Comparison of ENCODE assay signal across 18 cellular contexts in the genomic region with DNA sequence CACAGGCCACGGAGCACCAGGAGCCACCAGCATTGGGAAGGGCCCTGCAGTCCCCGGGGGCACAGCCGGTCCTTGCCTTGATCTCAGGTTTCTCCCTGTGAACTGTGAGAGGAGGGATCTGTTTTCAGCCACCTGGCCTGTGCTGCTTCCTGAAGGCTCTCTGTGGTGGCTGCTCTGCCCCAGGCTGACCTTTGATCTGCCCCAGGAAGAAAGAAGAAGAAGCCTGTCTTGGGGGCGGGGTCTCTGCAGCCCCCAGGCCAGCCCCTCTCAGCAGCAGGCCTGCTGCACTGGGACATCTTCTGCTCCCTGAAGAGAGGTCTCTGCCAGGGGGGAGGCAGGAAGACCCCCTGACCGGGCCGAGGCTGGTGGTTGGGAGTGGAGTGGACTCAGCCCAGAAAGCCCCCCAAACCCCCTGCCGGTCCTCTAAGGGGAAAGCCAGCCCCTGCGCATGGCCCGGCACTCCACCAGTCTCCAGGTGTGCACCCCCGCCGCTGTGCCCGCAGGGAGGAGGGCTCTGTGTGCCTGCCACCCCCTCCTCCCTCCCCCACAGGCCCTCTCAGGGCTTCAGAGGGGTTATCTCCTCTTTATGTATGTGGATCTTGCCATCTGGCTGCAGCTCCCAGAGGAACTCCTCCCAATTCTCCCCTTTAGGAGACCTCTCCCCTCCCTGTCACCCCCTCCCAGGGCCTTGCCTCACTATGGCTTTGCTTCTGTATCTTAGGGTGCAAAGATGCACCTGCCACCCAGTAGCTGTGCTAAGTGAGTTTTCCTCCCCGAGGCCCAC.
DNase-seq lines count a peak whose midpoint lies in the region; ATAC-seq and TF ChIP-seq lines count a peak whose summit lies in the region.
"Had no signal": no experiment of that assay in that cellular context is flagged by ENCODE, and none has a peak within 500 bp of the region (broad histone marks: within the 10 kb centered on the region; RNA-seq: fewer than 3 reads in every experiment).

No MANE protein-coding gene starts in this region.

- H3K9me3 ChIP-seq in right lobe of liver, result no peaks in the 10 kb centered on the region
- H3K9me3 ChIP-seq: body of pancreas, heart right ventricle had no signal

- ATAC-seq in HG03439 (IDR thresholded peaks at IDR 0.05; ENCODE audit: unreplicated experiment) (no peak), HG03025 (IDR thresholded peaks at IDR 0.05; ENCODE audit: low FRiP score, unreplicated experiment) (no peak), right lobe of liver (no peak)
- ATAC-seq: body of pancreas, HCT116, heart right ventricle had no signal

- no peak overlapping the region for H2BK15ac ChIP-seq in mesendoderm (replicated peaks; ENCODE audit: low read depth)

- H3K4me1 ChIP-seq in mesendoderm (ENCODE audit: control insufficient read depth, low read depth, low read length) (peaks cover 6% of the 10 kb centered on the region), right lobe of liver (no peaks in the 10 kb centered on the region)
- H3K4me1 ChIP-seq: body of pancreas, heart right ventricle, parathyroid adenoma had no signal

- TF ChIP-seq POLR2A in right lobe of liver (IDR thresholded peaks at IDR 0.05), result no peak

- no peak for TF ChIP-seq CTCF in right lobe of liver (IDR thresholded peaks at IDR 0.05)

- H3K79me2 ChIP-seq in mesendoderm (ENCODE audit: control insufficient read depth, insufficient read depth, low read length), result no peaks in the 10 kb centered on the region
- H3K79me2 ChIP-seq: parathyroid adenoma had no signal

- H3K27me3 ChIP-seq in mesendoderm (ENCODE audit: insufficient read depth, low read length, poor library complexity) (no peaks in the 10 kb centered on the region), right lobe of liver (no peaks in the 10 kb centered on the region)
- H3K27me3 ChIP-seq: body of pancreas had no signal

- intact Hi-C loops in right lobe of liver (cut with DNase I), result no loop called here

- peak overlapping the region; percentile 75 for H3K56ac ChIP-seq in mesendoderm (ENCODE audit: low read length)

- H2BK120ac ChIP-seq in mesendoderm (ENCODE audit: low read depth, low read length), result no peak overlapping the region

- no peak overlapping the region for H2BK5ac ChIP-seq in mesendoderm (ENCODE audit: low read length)

- peak overlapping the region; percentile 46 for H3K27ac ChIP-seq in mesendoderm (ENCODE audit: low read depth, low read length)
- H3K27ac ChIP-seq in right lobe of liver, result no peak overlapping the region
- H3K27ac ChIP-seq: body of pancreas, heart right ventricle, parathyroid adenoma, skin epidermis had no signal

- H3K4ac ChIP-seq in mesendoderm (ENCODE audit: low read depth, low read length), result no peak overlapping the region

- no peak overlapping the region for H4K5ac ChIP-seq in mesendoderm (ENCODE audit: low read length)

- no peak overlapping the region for H3K4me2 ChIP-seq in mesendoderm (ENCODE audit: low read length)

- no peak overlapping the region for H3K4me3 ChIP-seq in mesendoderm (ENCODE audit: low read length)
- H3K4me3 ChIP-seq in right lobe of liver, result no peak overlapping the region
- H3K4me3 ChIP-seq: body of pancreas, heart right ventricle, skin epidermis had no signal

- no peak overlapping the region for H3K18ac ChIP-seq in mesendoderm (ENCODE audit: low read length)

- H3K36me3 ChIP-seq in mesendoderm (ENCODE audit: control insufficient read depth, insufficient read depth, low read length), result no peaks in the 10 kb centered on the region
- no peaks in the 10 kb centered on the region for H3K36me3 ChIP-seq in right lobe of liver
- H3K36me3 ChIP-seq: heart right ventricle had no signal

- DNase-seq in activated CD8-positive, alpha-beta memory T cell treated with anti-CD3 and anti-CD28 coated beads, Interleukin-2, amount 50 U/mL, for 48 hours, result peak; percentile 22
- DNase-seq in activated CD8-positive, alpha-beta memory T cell treated with anti-CD3 and anti-CD28 coated beads for 24 hours, result no peak
- peak; percentile 62 to 92 for DNase-seq in NCI-H524 (lab: John Stamatoyannopoulos, UW)
- DNase-seq in mesendoderm, result peak; percentile 84
- DNase-seq in activated naive CD4-positive, alpha-beta T cell treated with Interleukin-2 at 50 U/mL for 16 hours, result no peak
- DNase-seq in right lobe of liver, result no peak
- DNase-seq: activated CD4-positive, alpha-beta T cell treated with anti-CD3 and anti-CD28 coated beads for 1 hour; activated naive CD8-positive, alpha-beta T cell treated with anti-CD3 and anti-CD28 coated beads, Interleukin-2, amount 10 ng/mL, durations not matched to agents 7 days and 5 days; body of pancreas; heart right ventricle; NCI-H2081 treated with DMSO at 0.1 percent for 48 hours; stimulated activated CD4-positive, alpha-beta T cell treated with anti-CD3 and anti-CD28 coated beads, Interleukin-4, amount 100 ng/mL, for 4 hours; T-helper 9 cell had no signal

- H3K23ac ChIP-seq in mesendoderm (ENCODE audit: low read length), result no peak overlapping the region

- H2AK5ac ChIP-seq in mesendoderm (ENCODE audit: low read length), result no peak overlapping the region

- no peaks in the 10 kb centered on the region for H3K79me1 ChIP-seq in mesendoderm (ENCODE audit: low read length)

- peak overlapping the region; percentile 7 for H3K9ac ChIP-seq in mesendoderm (ENCODE audit: low read length)
- H3K9ac ChIP-seq: parathyroid adenoma had no signal

- no CpG with 5 or more reads among the region's 13 CpGs for WGBS in mesendoderm (ENCODE audit: extremely low coverage, insufficient coverage, low lambda C conversion rate)
- 13% methylated on average over 2 of the region's 13 CpGs for WGBS in right lobe of liver (ENCODE audit: insufficient coverage, low coverage, low lambda C conversion rate, missing lambda C conversion rate)

- H4K8ac ChIP-seq in mesendoderm (ENCODE audit: low read depth, low read length), result no peak overlapping the region

Comparison
In these comparisons a context has a peak if more than half of its experiments do, and no peak if none do; other contexts are left out.
1. DNase-seq: peak in activated CD8-positive, alpha-beta memory T cell treated with anti-CD3 and anti-CD28 coated beads, Interleukin-2, amount 50 U/mL, for 48 hours (single experiment), NCI-H524 (2 of 2) and mesendoderm (single experiment); none in activated CD8-positive, alpha-beta memory T cell treated with anti-CD3 and anti-CD28 coated beads for 24 hours (single experiment), activated naive CD4-positive, alpha-beta T cell treated with Interleukin-2 at 50 U/mL for 16 hours (single experiment) and right lobe of liver (0 of 3).